ENCODE assay signal across 8 cellular contexts in genomic region chr19:52453324-52454094, GRCh38. TPM values are rescaled to one million over a fixed set of nuclear protein-coding genes. Genes with fewer than 3 reads are reported as not detected.
DNase-seq lines count a peak whose midpoint lies in the region; FAIRE-seq and TF ChIP-seq lines count a peak whose summit lies in the region.

TSS of gene ZNF578 (plus strand) at chr19:52453553. CDS start at chr19:52501846, 48,293 bp downstream.

- no peaks in the 10 kb centered on the region for H3K27me3 ChIP-seq in osteoblast (ENCODE audit: insufficient read depth, low read length)
- no peaks in the 10 kb centered on the region for H3K27me3 ChIP-seq in subcutaneous abdominal adipose tissue (ENCODE audit: control insufficient read depth in 5 of 5, insufficient read depth in 4 of 5, low read length in 5 of 5)

- H3K27ac ChIP-seq in osteoblast (ENCODE audit: low read depth, low read length) (peak within 1 kb of the TSS; percentile 50), subcutaneous abdominal adipose tissue (ENCODE audit: low read depth, low read length) (peak within 1 kb of the TSS; percentile 41)

- no peak within 1 kb of the TSS for H3K4me3 Mint-ChIP-seq in type B pancreatic cell

- no peak within 1 kb of the TSS for H3K27ac Mint-ChIP-seq in type B pancreatic cell

- peaks cover 2% of the 10 kb centered on the region for H3K79me2 ChIP-seq in osteoblast (ENCODE audit: insufficient read depth, low read length)

- no peaks in the 10 kb centered on the region for H3K4me1 Mint-ChIP-seq in type B pancreatic cell (ENCODE audit: unreplicated experiment)

- H4K20me1 ChIP-seq in osteoblast (ENCODE audit: insufficient read depth, low read length): no peaks in the 10 kb centered on the region

- no peak for FAIRE-seq in D721Med (lab: Jason Lieb, UNC)

- peak within 1 kb of the TSS; percentile 77 for H3K4me2 ChIP-seq in osteoblast (ENCODE audit: insufficient read depth, low read length)

- H3K9me3 ChIP-seq in osteoblast (ENCODE audit: low read depth, low read length) (peaks cover 9% of the 10 kb centered on the region), subcutaneous abdominal adipose tissue (ENCODE audit: control insufficient read depth in 5 of 5, low read length in 5 of 5) (peaks cover 30 to 85% (median 78%) of the 10 kb centered on the region in 5 donors)

- peaks cover 19% of the 10 kb centered on the region for H3K9me3 Mint-ChIP-seq in type B pancreatic cell

- DNase-seq in D721Med (ENCODE audit: insufficient read length, low spot score) (peak; percentile 94), OCI-M1 (lab: John Stamatoyannopoulos, UW) (peak; percentile 98), activated gamma-delta T cell treated with Interleukin-2 at 50 U/mL for 16 hours (peak; percentile 60), foreskin melanocyte (peak; percentile 70), osteoblast (ENCODE audit: insufficient read length, low spot score, missing footprints) (peak; percentile 98), NCI-H2107 treated with DMSO at 0.1 percent for 48 hours (lab: John Stamatoyannopoulos, UW; ENCODE audit: unreplicated experiment) (no peak), type B pancreatic cell (ENCODE audit: extremely low spot score, unreplicated experiment) (no peak)

- H3K9ac ChIP-seq in subcutaneous abdominal adipose tissue (ENCODE audit: low read length in 5 of 5): peak within 1 kb of the TSS in 3 of 5 donors; percentile 47 to 71 (median 47)

- H3K36me3 Mint-ChIP-seq in type B pancreatic cell: no peaks in the 10 kb centered on the region

- H3K27me3 Mint-ChIP-seq in type B pancreatic cell: no peaks in the 10 kb centered on the region

- peak within 1 kb of the TSS; percentile 92 for H2AFZ ChIP-seq in osteoblast (ENCODE audit: low read length)

- TF ChIP-seq CTCF in D721Med (IDR thresholded peaks at IDR 0.05; ENCODE audit: insufficient read depth, missing control alignments) (no peak), osteoblast (IDR thresholded peaks at IDR 0.05; ENCODE audit: extremely low read depth, low read depth, low read length) (no peak), type B pancreatic cell (conservative IDR thresholded peaks at IDR 0.05) (no peak)

- H3K36me3 ChIP-seq in osteoblast (ENCODE audit: insufficient read depth, low read length) (peaks cover 23% of the 10 kb centered on the region), subcutaneous abdominal adipose tissue (ENCODE audit: control insufficient read depth in 5 of 5, insufficient read depth in 5 of 5, low read length in 5 of 5) (peaks cover 6 to 21% (median 19%) of the 10 kb centered on the region in 5 donors)

- H3K4me3 ChIP-seq in osteoblast (ENCODE audit: insufficient read depth, low read length) (peak within 1 kb of the TSS; percentile 79), subcutaneous abdominal adipose tissue (ENCODE audit: low read depth in 1 of 5, low read length in 5 of 5) (peak within 1 kb of the TSS; percentile 77 to 97 (median 90))

- H3K4me1 ChIP-seq in osteoblast (ENCODE audit: insufficient read depth, low read length): no peaks in the 10 kb centered on the region
- peaks cover 0 to 17% (median 7%) of the 10 kb centered on the region in 5 donors for H3K4me1 ChIP-seq in subcutaneous abdominal adipose tissue (ENCODE audit: control insufficient read depth in 5 of 5, insufficient read depth in 5 of 5, low read length in 5 of 5)

RNA-seq across cellular contexts. Expression of gene ZNF578, which starts in this region (rescaled TPM):
- total RNA-seq in osteoblast (2.4 and 2.5 TPM in 2 replicates), type B pancreatic cell (ENCODE audit: low replicate concordance) (0.72 and 1.1 TPM in 2 replicates)

Comparison
In these comparisons a context has a peak if more than half of its experiments do, and no peak if none do; other contexts are left out.
1. DNase-seq: peak in D721Med (single experiment), OCI-M1 (single experiment), activated gamma-delta T cell treated with Interleukin-2 at 50 U/mL for 16 hours (single experiment), foreskin melanocyte (single experiment) and osteoblast (single experiment); none in NCI-H2107 treated with DMSO at 0.1 percent for 48 hours (single experiment) and type B pancreatic cell (single experiment).